In genomic region chr6:169335301-169335700, GRCh38 we compare ENCODE assay signal across 27 cellular contexts.
"Had no signal": no experiment of that assay in that cellular context is flagged by ENCODE, and none has a peak within 500 bp of the region (broad histone marks: within the 10 kb centered on the region; RNA-seq: fewer than 3 reads in every experiment).

No MANE protein-coding gene starts in this region.

- H3K4me3 Mint-ChIP-seq: natural killer cell treated with Interleukin-12 subunit alpha and Interleukin-12 subunit beta and Interleukin-15 and Interleukin-18, amount 100 ng/mL, for 72 hours; nephron progenitor cell; neural crest cell; stimulated activated effector memory CD8-positive, alpha-beta T cell treated with anti-CD3 and anti-CD28 coated beads, Interleukin-12 subunit alpha, Interleukin-12 subunit beta, amount 100 ng/mL, for 72 hours; stimulated activated naive B cell treated with anti-CD40 and anti-IgM and Interleukin-4, amounts not matched to agents 10 μg/mL and 1 μg/mL and 100 μg/mL, for 72 hours; stimulated activated naive CD8-positive, alpha-beta T cell treated with anti-CD3 and anti-CD28 coated beads, Interleukin-15, Interleukin-2, amounts not matched to agents 100 ng/mL and 50 ng/mL, for 24 hours had no signal

- ATAC-seq: natural killer cell treated with Interleukin-12 subunit alpha and Interleukin-12 subunit beta and Interleukin-15 and Interleukin-18, amount 100 ng/mL, for 72 hours; pancreas; psoas muscle; right cardiac atrium; right lobe of liver; stimulated activated effector memory CD8-positive, alpha-beta T cell treated with anti-CD3 and anti-CD28 coated beads, Interleukin-12 subunit alpha, Interleukin-12 subunit beta, amount 100 ng/mL, for 72 hours; stimulated activated naive B cell treated with anti-CD40 and anti-IgM and Interleukin-4, amounts not matched to agents 10 μg/mL and 1 μg/mL and 100 μg/mL, for 72 hours had no signal

- H3K27me3 ChIP-seq: right lobe of liver, sigmoid colon, stomach, thyroid gland, tibial nerve, upper lobe of left lung, vagina had no signal

- H3K27ac ChIP-seq: neutrophil, pancreas, psoas muscle, right lobe of liver, sigmoid colon, stomach, thoracic aorta, thyroid gland, tibial nerve, upper lobe of left lung, vagina had no signal

- H3K36me3 Mint-ChIP-seq: natural killer cell treated with Interleukin-12 subunit alpha and Interleukin-12 subunit beta and Interleukin-15 and Interleukin-18, amount 100 ng/mL, for 72 hours; stimulated activated effector memory CD8-positive, alpha-beta T cell treated with anti-CD3 and anti-CD28 coated beads, Interleukin-12 subunit alpha, Interleukin-12 subunit beta, amount 100 ng/mL, for 72 hours; stimulated activated naive B cell treated with anti-CD40 and anti-IgM and Interleukin-4, amounts not matched to agents 10 μg/mL and 1 μg/mL and 100 μg/mL, for 72 hours had no signal

- H3K4me1 ChIP-seq: pancreas, psoas muscle, right lobe of liver, sigmoid colon, thyroid gland, tibial nerve, upper lobe of left lung had no signal

- FAIRE-seq: small intestine, urothelium cell line had no signal

- H3K27ac Mint-ChIP-seq: natural killer cell treated with Interleukin-12 subunit alpha and Interleukin-12 subunit beta and Interleukin-15 and Interleukin-18, amount 100 ng/mL, for 72 hours; nephron progenitor cell; stimulated activated effector memory CD8-positive, alpha-beta T cell treated with anti-CD3 and anti-CD28 coated beads, Interleukin-12 subunit alpha, Interleukin-12 subunit beta, amount 100 ng/mL, for 72 hours; stimulated activated naive B cell treated with anti-CD40 and anti-IgM and Interleukin-4, amounts not matched to agents 10 μg/mL and 1 μg/mL and 100 μg/mL, for 72 hours; stimulated activated naive CD8-positive, alpha-beta T cell treated with anti-CD3 and anti-CD28 coated beads, Interleukin-15, Interleukin-2, amounts not matched to agents 100 ng/mL and 50 ng/mL, for 24 hours had no signal

- H3K9me3 ChIP-seq: neutrophil, pancreas, psoas muscle, right lobe of liver, sigmoid colon, stomach, thoracic aorta, thyroid gland, tibial nerve, upper lobe of left lung, vagina had no signal

- H3K4me3 ChIP-seq: pancreas, psoas muscle, right lobe of liver, sigmoid colon, stomach, thoracic aorta, thyroid gland, tibial nerve, upper lobe of left lung, vagina had no signal

- H3K9me3 Mint-ChIP-seq: natural killer cell treated with Interleukin-12 subunit alpha and Interleukin-12 subunit beta and Interleukin-15 and Interleukin-18, amount 100 ng/mL, for 72 hours; nephron progenitor cell; neural crest cell; stimulated activated effector memory CD8-positive, alpha-beta T cell treated with anti-CD3 and anti-CD28 coated beads, Interleukin-12 subunit alpha, Interleukin-12 subunit beta, amount 100 ng/mL, for 72 hours; stimulated activated naive B cell treated with anti-CD40 and anti-IgM and Interleukin-4, amounts not matched to agents 10 μg/mL and 1 μg/mL and 100 μg/mL, for 72 hours; stimulated activated naive CD8-positive, alpha-beta T cell treated with anti-CD3 and anti-CD28 coated beads, Interleukin-15, Interleukin-2, amounts not matched to agents 100 ng/mL and 50 ng/mL, for 24 hours had no signal

- H3K36me3 ChIP-seq: neutrophil, pancreas, right lobe of liver, sigmoid colon, stomach, thoracic aorta, thyroid gland, tibial nerve, upper lobe of left lung, vagina had no signal

- H3K4me1 Mint-ChIP-seq: nephron progenitor cell; neural crest cell; stimulated activated effector memory CD8-positive, alpha-beta T cell treated with anti-CD3 and anti-CD28 coated beads, Interleukin-12 subunit alpha, Interleukin-12 subunit beta, amount 100 ng/mL, for 72 hours; stimulated activated naive B cell treated with anti-CD40 and anti-IgM and Interleukin-4, amounts not matched to agents 10 μg/mL and 1 μg/mL and 100 μg/mL, for 72 hours had no signal

- DNase-seq: nephron progenitor cell; nucleus accumbens; pancreas; psoas muscle; right cardiac atrium; right lobe of liver; sigmoid colon; small intestine; stimulated activated CD4-positive, alpha-beta T cell treated with anti-CD3 and anti-CD28 coated beads, Interleukin-15, amount 100 ng/mL, for 24 hours; stimulated activated CD4-positive, alpha-beta T cell treated with anti-CD3 and anti-CD28 coated beads, Interleukin-2, amount 100 ng/mL, for 24 hours; stimulated activated CD4-positive, alpha-beta T cell treated with anti-CD3 and anti-CD28 coated beads, Interleukin-2, amount 100 ng/mL, for 48 hours; stimulated activated CD4-positive, alpha-beta T cell treated with anti-CD3 and anti-CD28 coated beads, Interleukin-4, amount 100 ng/mL, for 24 hours; stimulated activated naive B cell treated with anti-CD40 and anti-IgM and Interleukin-4, amounts not matched to agents 10 μg/mL and 1 μg/mL and 100 μg/mL, for 72 hours; stimulated activated naive CD4-positive, alpha-beta T cell treated with Interleukin-2 at 50 U/mL for 16 hours; stomach; thyroid gland; trophoblast cell; upper lobe of left lung had no signal
